Comparison of ENCODE assay signal across 23 cellular contexts in genomic region chr14:31069343-31069742, GRCh38. TPM values are rescaled to one million over a fixed set of nuclear protein-coding genes. Genes with fewer than 3 reads are reported as not detected.
DNase-seq lines count a peak whose midpoint lies in the region; ATAC-seq, FAIRE-seq and TF ChIP-seq lines count a peak whose summit lies in the region.
"Had no signal": no experiment of that assay in that cellular context is flagged by ENCODE, and none has a peak within 500 bp of the region (broad histone marks: within the 10 kb centered on the region; RNA-seq: fewer than 3 reads in every experiment).

No MANE protein-coding gene starts in this region.

- no peak for ATAC-seq in HepG2
- no peak for ATAC-seq in right lobe of liver
- ATAC-seq in K562 = no peak
- ATAC-seq in HG03457 (IDR thresholded peaks at IDR 0.05; ENCODE audit: unreplicated experiment) = no peak
- ATAC-seq in GM19324 (IDR thresholded peaks at IDR 0.05; ENCODE audit: low FRiP score, unreplicated experiment) = no peak

- BruUV-seq in HepG2 (replicated peaks; lab: Mats Ljungman, UMichigan) (no TSS peak), K562 (replicated peaks; lab: Mats Ljungman, UMichigan) (no TSS peak)

- no peak for DNase-seq in HepG2 (ENCODE audit: low spot score)
- no peak for DNase-seq in right lobe of liver
- DNase-seq in HTR-8/SVneo (ENCODE audit: insufficient read length, low spot score) = no peak
- DNase-seq in K562 (ENCODE audit: extremely low read depth in 1 of 4, low spot score in 3 of 4) = no peak
- no peak for DNase-seq in dedifferentiated amniotic fluid mesenchymal stem cell (ENCODE audit: extremely low spot score)
- DNase-seq: ACHN; BE2C; C1 segment of cervical spinal cord; Calu3; CD4-positive, alpha-beta memory T cell; CD4-positive, CD25-positive, alpha-beta regulatory T cell; CD8-positive, alpha-beta memory T cell; COR-L47; DMS79 treated with DMSO at 0.1 percent for 48 hours; GF-D8 had no signal

- H3K36me3 ChIP-seq in HepG2 (replicated peaks in 1 of 2; ENCODE audit: control insufficient read depth in 1 of 2, insufficient read depth in 2 of 2, low read length in 2 of 2) (0 out of 5 replicates have a peak, but pooled peaks cover 1 to 6% of the 10 kb centered on the region in 2 experiments), right lobe of liver (no peaks in the 10 kb centered on the region), K562 (ENCODE audit: control insufficient read depth, insufficient read depth, low read length) (no peaks in the 10 kb centered on the region), parathyroid adenoma (ENCODE audit: control insufficient read depth, insufficient read depth, low read length) (no peaks in the 10 kb centered on the region)
- H3K36me3 ChIP-seq: BE2C had no signal

- TF ChIP-seq RAD21 in HepG2 (CRISPR knock-in tag; IDR thresholded peaks at IDR 0.05) (no peak), K562 (CRISPR knock-in tag; conservative IDR thresholded peaks at IDR 0.05 in 1 of 2, IDR thresholded peaks at IDR 0.05 in 1 of 2) (no peak)

- H3K9me3 ChIP-seq in HepG2 (ENCODE audit: low read length) (no peaks in the 10 kb centered on the region), right lobe of liver (no peaks in the 10 kb centered on the region), K562 (replicated peaks; ENCODE audit: control insufficient read depth, insufficient read depth, low read depth, low read length) (no peaks in the 10 kb centered on the region), parathyroid adenoma (ENCODE audit: control insufficient read depth, low read length) (no peaks in the 10 kb centered on the region)
- H3K9me3 ChIP-seq: BE2C, BLaER1 had no signal

- H3K9ac ChIP-seq in HepG2 (ENCODE audit: insufficient read depth, low read depth, low read length) (no peak overlapping the region), K562 (ENCODE audit: insufficient read depth in 1 of 2, low read depth in 2 of 2, low read length in 2 of 2) (no peak overlapping the region), parathyroid adenoma (no peak overlapping the region)
- H3K9ac ChIP-seq: BLaER1 had no signal

- H3K9me1 ChIP-seq in K562 (ENCODE audit: control insufficient read depth, insufficient read depth, low read length) = no peaks in the 10 kb centered on the region

- H3K79me2 ChIP-seq in HepG2 (ENCODE audit: insufficient read depth, low read length) = no peaks in the 10 kb centered on the region
- H3K79me2 ChIP-seq in K562 (ENCODE audit: control insufficient read depth, insufficient read depth, low read length) = no peaks in the 10 kb centered on the region
- no peaks in the 10 kb centered on the region for H3K79me2 ChIP-seq in parathyroid adenoma

- CTCF ChIA-PET in HepG2 (lab: Yijun Ruan, JAX; ENCODE audit: low intra/inter-chr PET ratio, low total read pairs) (no interaction called here), K562 (lab: Yijun Ruan, JAX; ENCODE audit: low intra/inter-chr PET ratio) (no interaction called here)

- intact Hi-C loops in HepG2 (cut with micrococcal nuclease; ENCODE audit: unreplicated experiment) = no loop called here
- intact Hi-C loops in right lobe of liver (cut with DNase I) = no loop called here
- intact Hi-C loops in K562 (cut with micrococcal nuclease) = no loop called here

- TF ChIP-seq EP300 in HepG2 (IDR thresholded peaks at IDR 0.05; ENCODE audit: low read depth in 2 of 2, low read length in 2 of 2) = no peak
- no peak for TF ChIP-seq EP300 in HepG2 (CRISPR knock-in tag; IDR thresholded peaks at IDR 0.05; ENCODE audit: borderline replicate concordance)
- no peak for TF ChIP-seq EP300 in K562 (IDR thresholded peaks at IDR 0.05; ENCODE audit: low read length)

- H4K20me1 ChIP-seq in HepG2 (ENCODE audit: insufficient read depth, low read length) (no peaks in the 10 kb centered on the region), K562 (replicated peaks; ENCODE audit: control insufficient read depth, insufficient read depth, low read length) (no peaks in the 10 kb centered on the region)
- H4K20me1 ChIP-seq: BLaER1 had no signal

- no peak overlapping the region for H2AFZ ChIP-seq in HepG2 (ENCODE audit: low read length)
- H2AFZ ChIP-seq in K562 (ENCODE audit: low read depth, low read length) = no peak overlapping the region
- H2AFZ ChIP-seq in parathyroid adenoma = no peak overlapping the region

- no peak overlapping the region for H3K4me2 ChIP-seq in HepG2 (ENCODE audit: low read depth, low read length)
- H3K4me2 ChIP-seq in K562 (ENCODE audit: insufficient read depth, low read length) = no peak overlapping the region
- peak overlapping the region; percentile 1 for H3K4me2 ChIP-seq in parathyroid adenoma (ENCODE audit: low read length)
- H3K4me2 ChIP-seq: BLaER1 had no signal

- no peak overlapping the region for H3K27ac ChIP-seq in HepG2 (ENCODE audit: extremely low read length, insufficient read depth, low read length)
- no peak overlapping the region for H3K27ac ChIP-seq in right lobe of liver
- no peak overlapping the region for H3K27ac ChIP-seq in K562 (ENCODE audit: extremely low read depth, low read depth, low read length)
- H3K27ac ChIP-seq in parathyroid adenoma = no peak overlapping the region
- H3K27ac ChIP-seq: BLaER1 had no signal

- WGBS in HepG2 (ENCODE audit: low lambda C conversion rate) = 97% methylated on average over 3 of the region's 3 CpGs
- 84% methylated on average over 3 of the region's 3 CpGs for WGBS in right lobe of liver (ENCODE audit: insufficient coverage, low coverage, low lambda C conversion rate, missing lambda C conversion rate)
- WGBS in K562 (ENCODE audit: insufficient coverage, low coverage, missing lambda C conversion rate) = 79% methylated on average over 3 of the region's 3 CpGs

- H3K4me1 ChIP-seq in HepG2 (ENCODE audit: insufficient read depth, low read length) = no peaks in the 10 kb centered on the region
- H3K4me1 ChIP-seq in right lobe of liver = no peaks in the 10 kb centered on the region
- H3K4me1 ChIP-seq in K562 (replicated peaks in 1 of 2; ENCODE audit: control insufficient read depth in 2 of 2, insufficient read depth in 2 of 2, low read length in 2 of 2) = peaks cover 0 to 7% of the 10 kb centered on the region in 2 experiments; a peak in 1 of 5 replicates
- peaks cover 3% of the 10 kb centered on the region for H3K4me1 ChIP-seq in parathyroid adenoma
- H3K4me1 ChIP-seq: BE2C, BLaER1 had no signal

- TF ChIP-seq CTCF in HepG2 (CRISPR knock-in tag; IDR thresholded peaks at IDR 0.05) (no peak), right lobe of liver (IDR thresholded peaks at IDR 0.05) (no peak), K562 (IDR thresholded peaks at IDR 0.05 in 2 of 3, conservative IDR thresholded peaks at IDR 0.05 in 1 of 3; ENCODE audit: insufficient read depth in 2 of 3, low read depth in 1 of 3, low read length in 3 of 3) (no peak), parathyroid adenoma (IDR thresholded peaks at IDR 0.05) (no peak)

- in situ Hi-C loops in HepG2 (cut with HindIII; ENCODE audit: extremely low pct_ligation_motif_present, low pct_unique_long_range_greater_than_20kb) (no loop called here), K562 (cut with MboI) (no loop called here)

- H3K4me3 ChIP-seq in HepG2 (replicated peaks in 1 of 3; ENCODE audit: insufficient read depth in 1 of 3, low read depth in 2 of 3, low read length in 3 of 3) (no peak overlapping the region), right lobe of liver (no peak overlapping the region), K562 (no peak overlapping the region), parathyroid adenoma (ENCODE audit: low read depth, low read length) (no peak overlapping the region)
- H3K4me3 ChIP-seq: BLaER1 had no signal

- no peak for FAIRE-seq in HepG2 (lab: Jason Lieb, UNC)
- peak; percentile 54 for FAIRE-seq in HTR-8/SVneo (lab: Jason Lieb, UNC)
- no peak for FAIRE-seq in K562 (lab: Jason Lieb, UNC)
- FAIRE-seq: D721Med, G401.6, GM12891, GM19239 had no signal

- H3K27me3 ChIP-seq in HepG2 (ENCODE audit: control insufficient read depth in 1 of 2, insufficient read depth in 2 of 2, low read length in 2 of 2) (no peaks in the 10 kb centered on the region), right lobe of liver (no peaks in the 10 kb centered on the region), K562 (ENCODE audit: control insufficient read depth in 2 of 2, insufficient read depth in 2 of 2, low read length in 2 of 2) (no peaks in the 10 kb centered on the region), parathyroid adenoma (ENCODE audit: control insufficient read depth, insufficient read depth, low read length) (no peaks in the 10 kb centered on the region)
- H3K27me3 ChIP-seq: BE2C, BLaER1 had no signal

- POLR2A ChIA-PET in HepG2 (lab: Yijun Ruan, JAX) = no interaction called here
- POLR2A ChIA-PET in K562 (lab: Yijun Ruan, JAX) = interaction anchor here (1.1 to 1.2 kb wide), 2 partner anchors 8 to 10 kb away, joined by 4 read pairs; no protein-coding TSS in a partner anchor

- TF ChIP-seq POLR2A in HepG2 (IDR thresholded peaks at IDR 0.05; ENCODE audit: insufficient read depth in 1 of 2, low read depth in 2 of 2, low read length in 2 of 2) = no peak
- TF ChIP-seq POLR2A in right lobe of liver (IDR thresholded peaks at IDR 0.05) = no peak
- no peak for TF ChIP-seq POLR2A in K562 (conservative IDR thresholded peaks at IDR 0.05)

RNA-seq across cellular contexts. Expression of gene STRN3, which starts 43.2 kb away (rescaled TPM):
- total RNA-seq in HepG2 (2016; rRNA removed; fragmentation: Illumina TruSeq; extraction: Trizol) = 123 and 135 TPM in 2 replicates
- total RNA-seq in HepG2 (2016; cell fraction: cytosol; rRNA removed; fragmentation: Illumina TruSeq; extraction: Trizol; ENCODE audit: low read depth) = 98.8 and 127 TPM in 2 replicates
- total RNA-seq in HepG2 (2016; cell fraction: insoluble cytoplasmic fraction; rRNA removed; fragmentation: Illumina TruSeq; extraction: Trizol) = 127 and 145 TPM in 2 replicates
- 62.4 and 67.2 TPM in 2 replicates for total RNA-seq in HepG2 (2016; cell fraction: membrane; rRNA removed; fragmentation: Illumina TruSeq; extraction: Trizol)
- total RNA-seq in HepG2 (2016; cell fraction: nucleus; rRNA removed; fragmentation: Illumina TruSeq; extraction: Trizol) = 136 and 152 TPM in 2 replicates
- polyA plus RNA-seq in HepG2 (2011; rRNA removed) = 44.9 and 49.4 TPM in 2 replicates
- polyA plus RNA-seq in HepG2 (2011; cell fraction: cytosol; rRNA removed) = 17.6 and 28.4 TPM in 2 replicates
- polyA plus RNA-seq in HepG2 (2011; cell fraction: nucleus; rRNA removed) = 37.0 and 38.5 TPM in 2 replicates
- 57.6 and 63.3 TPM in 2 replicates for polyA plus RNA-seq in HepG2 (2012)
- 1.6 and 2.2 TPM in 2 replicates for polyA plus RNA-seq in HepG2 (2016; cell fraction: cytosol; fragmentation: Illumina TruSeq; extraction: Trizol; ENCODE audit: low read depth)
- polyA plus RNA-seq in HepG2 (2016; cell fraction: insoluble cytoplasmic fraction; fragmentation: Illumina TruSeq; extraction: Trizol; ENCODE audit: low read depth) = 83.4 and 92.4 TPM in 2 replicates
- 9.6 and 10.8 TPM in 2 replicates for polyA plus RNA-seq in HepG2 (2016; cell fraction: membrane; fragmentation: Illumina TruSeq; extraction: Trizol; ENCODE audit: low read depth)
- polyA plus RNA-seq in HepG2 (2016; cell fraction: nucleus; fragmentation: Illumina TruSeq; extraction: Trizol; ENCODE audit: insufficient read depth, low read depth) = 89.5 and 94.1 TPM in 2 replicates
- 16.3 and 63.5 TPM in 2 replicates for polyA minus RNA-seq in HepG2 (2011; rRNA and poly(A)+ RNA removed; ENCODE audit: low replicate concordance)
- polyA minus RNA-seq in HepG2 (2011; cell fraction: cytosol; rRNA and poly(A)+ RNA removed) = 84.7 and 102 TPM in 2 replicates
- 292 and 316 TPM in 2 replicates for polyA minus RNA-seq in HepG2 (2011; cell fraction: nucleus; rRNA and poly(A)+ RNA removed)
- total RNA-seq in right lobe of liver = 10 to 100 TPM; 19.5 to 28.0 (median 21.5) TPM
- 37.9 and 146 TPM in 2 replicates for total RNA-seq in K562 (2011; cell fraction: chromatin; rRNA removed; ENCODE audit: low replicate concordance)
- 20.3 and 32.5 TPM in 2 replicates for total RNA-seq in K562 (2011; cell fraction: nucleolus; rRNA removed)
- 42.4 and 69.4 TPM in 2 replicates for total RNA-seq in K562 (2011; cell fraction: nucleoplasm; rRNA removed)
- 18.0 and 25.7 TPM in 2 replicates for total RNA-seq in K562 (2014; rRNA removed)
- total RNA-seq in K562 (2014; rRNA removed; fragmentation: Illumina TruSeq; extraction: Trizol) = 29.1 and 35.7 TPM in 2 replicates
- 23.7 and 24.7 TPM in 2 replicates for total RNA-seq in K562 (2015; rRNA removed; fragmentation: Illumina TruSeq; extraction: Trizol)
- total RNA-seq in K562 (2021) = 17.6 and 19.9 TPM in 2 replicates
- polyA plus RNA-seq in K562 (2011; rRNA removed) = 16.0 and 16.7 TPM in 2 replicates
- polyA plus RNA-seq in K562 (2011; cell fraction: cytosol; rRNA removed) = 2.7 and 5.8 TPM in 2 replicates
- 17.9 and 25.0 TPM in 2 replicates for polyA plus RNA-seq in K562 (2011; cell fraction: nucleus; rRNA removed)
- 8.7 and 9.7 TPM in 2 replicates for polyA plus RNA-seq in K562 (2012)
- polyA plus RNA-seq in K562 (2014; fragmentation: Illumina TruSeq; extraction: Trizol) = 9.7 and 10.8 TPM in 2 replicates
- 1 to 10 TPM; 5.9 to 6.2 TPM for polyA plus RNA-seq in K562 (2014; fragmentation: Nextera tagmentation; extraction: Ambion mirVana)
- polyA plus RNA-seq in K562 (2014; rRNA removed) = 5.6 and 14.0 TPM in 2 replicates
- 102 and 104 TPM in 2 replicates for polyA minus RNA-seq in K562 (2011; rRNA and poly(A)+ RNA removed)
- 23.7 and 37.6 TPM in 2 replicates for polyA minus RNA-seq in K562 (2011; cell fraction: cytosol; rRNA and poly(A)+ RNA removed)
- polyA minus RNA-seq in K562 (2011; cell fraction: nucleus; rRNA and poly(A)+ RNA removed) = 35.5 and 43.8 TPM in 2 replicates

RNA-seq across cellular contexts. Expression of gene AP4S1, which starts 43.9 kb away (rescaled TPM):
- total RNA-seq in HepG2 (2016; rRNA removed; fragmentation: Illumina TruSeq; extraction: Trizol) = 21.1 and 22.4 TPM in 2 replicates
- total RNA-seq in HepG2 (2016; cell fraction: cytosol; rRNA removed; fragmentation: Illumina TruSeq; extraction: Trizol; ENCODE audit: low read depth) = 13.0 and 13.5 TPM in 2 replicates
- 20.7 and 22.3 TPM in 2 replicates for total RNA-seq in HepG2 (2016; cell fraction: insoluble cytoplasmic fraction; rRNA removed; fragmentation: Illumina TruSeq; extraction: Trizol)
- total RNA-seq in HepG2 (2016; cell fraction: membrane; rRNA removed; fragmentation: Illumina TruSeq; extraction: Trizol) = 18.6 and 18.9 TPM in 2 replicates
- 16.1 and 23.9 TPM in 2 replicates for total RNA-seq in HepG2 (2016; cell fraction: nucleus; rRNA removed; fragmentation: Illumina TruSeq; extraction: Trizol)
- polyA plus RNA-seq in HepG2 (2011; rRNA removed) = 3.9 and 4.2 TPM in 2 replicates
- 2.7 and 4.3 TPM in 2 replicates for polyA plus RNA-seq in HepG2 (2011; cell fraction: cytosol; rRNA removed)
- polyA plus RNA-seq in HepG2 (2011; cell fraction: nucleus; rRNA removed) = 4.0 and 5.7 TPM in 2 replicates
- 8.4 and 10.9 TPM in 2 replicates for polyA plus RNA-seq in HepG2 (2012)
- polyA plus RNA-seq in HepG2 (2016; cell fraction: cytosol; fragmentation: Illumina TruSeq; extraction: Trizol; ENCODE audit: low read depth) = 12.3 and 14.0 TPM in 2 replicates
- polyA plus RNA-seq in HepG2 (2016; cell fraction: insoluble cytoplasmic fraction; fragmentation: Illumina TruSeq; extraction: Trizol; ENCODE audit: low read depth) = 22.9 and 29.9 TPM in 2 replicates
- polyA plus RNA-seq in HepG2 (2016; cell fraction: membrane; fragmentation: Illumina TruSeq; extraction: Trizol; ENCODE audit: low read depth) = 16.3 and 16.6 TPM in 2 replicates
- 18.7 and 24.5 TPM in 2 replicates for polyA plus RNA-seq in HepG2 (2016; cell fraction: nucleus; fragmentation: Illumina TruSeq; extraction: Trizol; ENCODE audit: insufficient read depth, low read depth)
- 5.4 and 7.3 TPM in 2 replicates for polyA minus RNA-seq in HepG2 (2011; rRNA and poly(A)+ RNA removed; ENCODE audit: low replicate concordance)
- polyA minus RNA-seq in HepG2 (2011; cell fraction: cytosol; rRNA and poly(A)+ RNA removed) = 3.7 and 4.5 TPM in 2 replicates
- 13.8 and 15.0 TPM in 2 replicates for polyA minus RNA-seq in HepG2 (2011; cell fraction: nucleus; rRNA and poly(A)+ RNA removed)
- 1 to 10 TPM; 2.0 to 5.3 (median 2.5) TPM for total RNA-seq in right lobe of liver
- total RNA-seq in K562 (2011; cell fraction: chromatin; rRNA removed; ENCODE audit: low replicate concordance) = 6.9 and 7.8 TPM in 2 replicates
- 3.0 and 3.3 TPM in 2 replicates for total RNA-seq in K562 (2011; cell fraction: nucleolus; rRNA removed)
- total RNA-seq in K562 (2011; cell fraction: nucleoplasm; rRNA removed) = 4.0 and 9.5 TPM in 2 replicates
- 3.7 TPM in 2 replicates for total RNA-seq in K562 (2014; rRNA removed)
- 7.2 and 7.8 TPM in 2 replicates for total RNA-seq in K562 (2014; rRNA removed; fragmentation: Illumina TruSeq; extraction: Trizol)
- 4.6 and 5.9 TPM in 2 replicates for total RNA-seq in K562 (2015; rRNA removed; fragmentation: Illumina TruSeq; extraction: Trizol)
- total RNA-seq in K562 (2021) = 5.0 and 5.6 TPM in 2 replicates
- polyA plus RNA-seq in K562 (2011; rRNA removed) = 2.5 and 6.2 TPM in 2 replicates
- 1.4 and 1.5 TPM in 2 replicates for polyA plus RNA-seq in K562 (2011; cell fraction: cytosol; rRNA removed)
- polyA plus RNA-seq in K562 (2011; cell fraction: nucleus; rRNA removed) = 2.1 and 3.1 TPM in 2 replicates
- polyA plus RNA-seq in K562 (2012) = 5.3 and 6.4 TPM in 2 replicates
- 5.0 and 6.7 TPM in 2 replicates for polyA plus RNA-seq in K562 (2014; fragmentation: Illumina TruSeq; extraction: Trizol)
- polyA plus RNA-seq in K562 (2014; fragmentation: Nextera tagmentation; extraction: Ambion mirVana) = 1 to 10 TPM; 5.9 to 6.1 TPM
- 4.6 and 6.6 TPM in 2 replicates for polyA plus RNA-seq in K562 (2014; rRNA removed)
- polyA minus RNA-seq in K562 (2011; rRNA and poly(A)+ RNA removed) = 3.4 and 4.7 TPM in 2 replicates
- 2.0 and 2.3 TPM in 2 replicates for polyA minus RNA-seq in K562 (2011; cell fraction: cytosol; rRNA and poly(A)+ RNA removed)
- polyA minus RNA-seq in K562 (2011; cell fraction: nucleus; rRNA and poly(A)+ RNA removed) = 1.7 and 2.8 TPM in 2 replicates

Comparison
In these comparisons a context has a peak if more than half of its experiments do, and no peak if none do; other contexts are left out.
1. Of the 241 proteins assayed by ChIP-seq in both HepG2 and K562: peak only in HepG2: none; only in K562: MAFG; in both: MAFF and MAFK; in neither: 238.